25 cellular contexts compared by ENCODE assay signal in the genomic region with DNA sequence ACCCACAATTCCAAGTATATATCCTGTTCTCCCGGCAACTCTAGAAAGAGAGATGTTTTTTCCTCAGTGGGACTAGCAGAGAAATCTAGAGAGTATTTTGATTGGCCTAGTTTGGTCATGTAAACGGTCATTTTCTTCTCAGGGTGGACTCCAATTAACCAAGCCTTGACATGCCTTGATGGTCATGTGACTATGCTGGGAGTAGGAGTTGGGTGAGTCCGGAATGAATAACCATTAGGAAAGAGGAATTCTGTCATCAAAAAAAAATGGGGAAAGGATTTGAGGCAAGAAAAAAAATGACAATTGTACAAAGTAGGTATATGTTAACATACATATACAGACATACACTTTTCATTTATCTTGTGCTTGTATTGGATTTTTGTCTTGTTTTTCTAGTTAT.
"Had no signal": no experiment of that assay in that cellular context is flagged by ENCODE, and none has a peak within 500 bp of the region (broad histone marks: within the 10 kb centered on the region; RNA-seq: fewer than 3 reads in every experiment).

No MANE protein-coding gene starts in this region.

- FAIRE-seq: islet of Langerhans, kidney had no signal

- H3K36me3 ChIP-seq: left lung, lower lobe of right lung, neural progenitor cell, neutrophil, ovary, right atrium auricular region, right lobe of liver, tibial nerve, upper lobe of left lung, vagina had no signal

- H3K9ac ChIP-seq: neural progenitor cell had no signal

- H3K27ac ChIP-seq: left lung, lower lobe of right lung, neural progenitor cell, neutrophil, ovary, right atrium auricular region, right lobe of liver, tibial nerve, upper lobe of left lung, vagina had no signal

- H3K4me2 ChIP-seq: neural progenitor cell, smooth muscle cell had no signal

- H2AFZ ChIP-seq: neural progenitor cell had no signal

- H3K4me3 ChIP-seq: left lung, lower lobe of right lung, neural progenitor cell, ovary, right atrium auricular region, right lobe of liver, smooth muscle cell, tibial nerve, upper lobe of left lung, vagina had no signal

- H3K4me1 ChIP-seq: left lung, lower lobe of right lung, neural progenitor cell, right atrium auricular region, right lobe of liver, tibial nerve, upper lobe of left lung, vagina had no signal

- H3K9me3 ChIP-seq: left lung, lower lobe of right lung, neutrophil, ovary, right atrium auricular region, right lobe of liver, tibial nerve, upper lobe of left lung, vagina had no signal

- H3K27me3 ChIP-seq: left lung, neural progenitor cell, neutrophil, ovary, right atrium auricular region, right lobe of liver, tibial nerve, upper lobe of left lung, vagina had no signal

- DNase-seq: hypothalamus; immature natural killer cell; kidney; left colon; left lung; lower lobe of right lung; naive B cell; natural killer cell; ovary; right lobe of liver; stimulated activated CD4-positive, alpha-beta T cell treated with anti-CD3 and anti-CD28 coated beads, Interleukin-1b, Interleukin-23, amount 100 ng/mL, for 48 hours; stimulated activated CD4-positive, alpha-beta T cell treated with anti-CD3 and anti-CD28 coated beads, Interleukin-2, amount 100 ng/mL, for 48 hours; stimulated activated CD4-positive, alpha-beta T cell treated with anti-CD3 and anti-CD28 coated beads, Interleukin-4, amount 100 ng/mL, for 4 hours; stimulated activated CD8-positive, alpha-beta memory T cell treated with anti-CD3 and anti-CD28 coated beads, Interleukin-4, amount 100 ng/mL, for 48 hours; stimulated activated naive CD4-positive, alpha-beta T cell treated with Interleukin-2 at 50 U/mL for 16 hours; stimulated activated naive CD8-positive, alpha-beta T cell treated with anti-CD3 and anti-CD28 coated beads, Interleukin-15, amount 100 ng/mL, for 72 hours; substantia nigra; upper lobe of left lung had no signal
